Comparison of ENCODE assay signal across 13 cellular contexts in genomic region chr7:96996937-96997511, GRCh38. TPM values are rescaled to one million over a fixed set of nuclear protein-coding genes. Genes with fewer than 3 reads are reported as not detected.
"Had no signal": no experiment of that assay in that cellular context is flagged by ENCODE, and none has a peak within 500 bp of the region (broad histone marks: within the 10 kb centered on the region; RNA-seq: fewer than 3 reads in every experiment).

No MANE protein-coding gene starts in this region.

- H3K27ac Mint-ChIP-seq: activated naive CD4-positive, alpha-beta T cell treated with anti-CD3 and anti-CD28 coated beads for 36 hours; activated T-helper 17 cell treated with anti-CD3 and anti-CD28 coated beads, Interleukin-2, amount 50 U/mL, for 72 hours; stimulated activated effector memory CD8-positive, alpha-beta T cell treated with anti-CD3 and anti-CD28 coated beads, Interleukin-12 subunit alpha, Interleukin-12 subunit beta, amount 100 ng/mL, for 72 hours had no signal

- H3K4me3 ChIP-seq: gastroesophageal sphincter, tibial artery, vagina had no signal

- H3K4me3 Mint-ChIP-seq: activated naive CD4-positive, alpha-beta T cell treated with anti-CD3 and anti-CD28 coated beads for 36 hours; activated T-helper 17 cell treated with anti-CD3 and anti-CD28 coated beads, Interleukin-2, amount 50 U/mL, for 72 hours; stimulated activated effector memory CD8-positive, alpha-beta T cell treated with anti-CD3 and anti-CD28 coated beads, Interleukin-12 subunit alpha, Interleukin-12 subunit beta, amount 100 ng/mL, for 72 hours had no signal

- H3K4me1 Mint-ChIP-seq: activated T-helper 17 cell treated with anti-CD3 and anti-CD28 coated beads, Interleukin-2, amount 50 U/mL, for 72 hours had no signal

- H3K9me3 ChIP-seq: tibial artery, vagina had no signal

- DNase-seq: activated CD4-positive, alpha-beta T cell treated with anti-CD3 and anti-CD28 coated beads for 4 hours; activated naive CD4-positive, alpha-beta T cell treated with anti-CD3 and anti-CD28 coated beads for 36 hours; cortex of kidney; effector CD8-positive, alpha-beta T cell; right cardiac atrium; small intestine; tibial artery had no signal

- H3K36me3 Mint-ChIP-seq: stimulated activated effector memory CD8-positive, alpha-beta T cell treated with anti-CD3 and anti-CD28 coated beads, Interleukin-12 subunit alpha, Interleukin-12 subunit beta, amount 100 ng/mL, for 72 hours had no signal

- ATAC-seq: activated T-helper 17 cell treated with anti-CD3 and anti-CD28 coated beads, Interleukin-2, amount 50 U/mL, for 72 hours; gastroesophageal sphincter; right cardiac atrium; stimulated activated effector memory CD8-positive, alpha-beta T cell treated with anti-CD3 and anti-CD28 coated beads, Interleukin-12 subunit alpha, Interleukin-12 subunit beta, amount 100 ng/mL, for 72 hours had no signal

RNA-seq across cellular contexts. Expression of gene DLX6, which starts 8.3 kb away (rescaled TPM):
- total RNA-seq: activated naive CD4-positive, alpha-beta T cell treated with anti-CD3 and anti-CD28 coated beads for 36 hours; activated T-helper 17 cell treated with anti-CD3 and anti-CD28 coated beads, Interleukin-2, amount 50 U/mL, for 72 hours; cardiac septum; right cardiac atrium; vagina had no signal

RNA-seq across cellular contexts. Expression of gene DLX5, which starts 27.6 kb away (rescaled TPM):
- total RNA-seq: activated naive CD4-positive, alpha-beta T cell treated with anti-CD3 and anti-CD28 coated beads for 36 hours; activated T-helper 17 cell treated with anti-CD3 and anti-CD28 coated beads, Interleukin-2, amount 50 U/mL, for 72 hours; myocyte; right cardiac atrium had no signal
